ENCODE assay signal across 2 cellular contexts in genomic region chr20:50196896-50197295, GRCh38.
TF ChIP-seq lines count a peak whose summit lies in the region.

No MANE protein-coding gene starts in this region.

TF ChIP-seq in A549, 52 proteins besides CTCF, POLR2A, EP300 and RAD21:
- TF ChIP-seq REST (IDR thresholded peaks at IDR 0.05) (no peak), BCL3 (IDR thresholded peaks at IDR 0.05) (no peak), FOSB (CRISPR knock-in tag; IDR thresholded peaks at IDR 0.05) (no peak), PHF8 (IDR thresholded peaks at IDR 0.05; ENCODE audit: borderline replicate concordance, low read depth) (no peak), NFE2L2 (conservative IDR thresholded peaks at IDR 0.05; ENCODE audit: low read length) (no peak), MYC (IDR thresholded peaks at IDR 0.05; ENCODE audit: borderline replicate concordance, low read length) (no peak), HDAC2 (IDR thresholded peaks at IDR 0.05) (no peak)

TF ChIP-seq in SK-N-SH, 30 proteins besides CTCF, POLR2A, EP300 and RAD21 (continued from another document):
- TF ChIP-seq FOXM1 (IDR thresholded peaks at IDR 0.05; ENCODE audit: low read depth) (no peak), TAF1 (IDR thresholded peaks at IDR 0.05; ENCODE audit: borderline replicate concordance, low read depth, low read length) (no peak), MAX (IDR thresholded peaks at IDR 0.05; ENCODE audit: low read depth) (no peak), IRF3 (IDR thresholded peaks at IDR 0.05; ENCODE audit: low read depth, low read length) (no peak), TCF12 (IDR thresholded peaks at IDR 0.05) (no peak), NFIC (IDR thresholded peaks at IDR 0.05; ENCODE audit: borderline replicate concordance) (no peak), YY1 (IDR thresholded peaks at IDR 0.05; ENCODE audit: low read depth) (no peak)
